Comparison of ENCODE assay signal across 2 cellular contexts in genomic region chr4:16939178-16939577, GRCh38.
TF ChIP-seq lines count a peak whose summit lies in the region.

No MANE protein-coding gene starts in this region.

TF ChIP-seq in GM23338, 12 proteins besides CTCF, POLR2A, EP300 and RAD21 (continued from another document):
- TF ChIP-seq REST (IDR thresholded peaks at IDR 0.05; ENCODE audit: unreplicated experiment) (no peak), NANOG (IDR thresholded peaks at IDR 0.05; ENCODE audit: borderline replicate concordance) (no peak), ZNF331 (CRISPR knock-in tag; IDR thresholded peaks at IDR 0.05; ENCODE audit: low read depth) (no peak), EZH2 (IDR thresholded peaks at IDR 0.05; ENCODE audit: low read depth, unreplicated experiment) (no peak), ETS1 (IDR thresholded peaks at IDR 0.05) (no peak)
- TF ChIP-seq, protein P1, sequence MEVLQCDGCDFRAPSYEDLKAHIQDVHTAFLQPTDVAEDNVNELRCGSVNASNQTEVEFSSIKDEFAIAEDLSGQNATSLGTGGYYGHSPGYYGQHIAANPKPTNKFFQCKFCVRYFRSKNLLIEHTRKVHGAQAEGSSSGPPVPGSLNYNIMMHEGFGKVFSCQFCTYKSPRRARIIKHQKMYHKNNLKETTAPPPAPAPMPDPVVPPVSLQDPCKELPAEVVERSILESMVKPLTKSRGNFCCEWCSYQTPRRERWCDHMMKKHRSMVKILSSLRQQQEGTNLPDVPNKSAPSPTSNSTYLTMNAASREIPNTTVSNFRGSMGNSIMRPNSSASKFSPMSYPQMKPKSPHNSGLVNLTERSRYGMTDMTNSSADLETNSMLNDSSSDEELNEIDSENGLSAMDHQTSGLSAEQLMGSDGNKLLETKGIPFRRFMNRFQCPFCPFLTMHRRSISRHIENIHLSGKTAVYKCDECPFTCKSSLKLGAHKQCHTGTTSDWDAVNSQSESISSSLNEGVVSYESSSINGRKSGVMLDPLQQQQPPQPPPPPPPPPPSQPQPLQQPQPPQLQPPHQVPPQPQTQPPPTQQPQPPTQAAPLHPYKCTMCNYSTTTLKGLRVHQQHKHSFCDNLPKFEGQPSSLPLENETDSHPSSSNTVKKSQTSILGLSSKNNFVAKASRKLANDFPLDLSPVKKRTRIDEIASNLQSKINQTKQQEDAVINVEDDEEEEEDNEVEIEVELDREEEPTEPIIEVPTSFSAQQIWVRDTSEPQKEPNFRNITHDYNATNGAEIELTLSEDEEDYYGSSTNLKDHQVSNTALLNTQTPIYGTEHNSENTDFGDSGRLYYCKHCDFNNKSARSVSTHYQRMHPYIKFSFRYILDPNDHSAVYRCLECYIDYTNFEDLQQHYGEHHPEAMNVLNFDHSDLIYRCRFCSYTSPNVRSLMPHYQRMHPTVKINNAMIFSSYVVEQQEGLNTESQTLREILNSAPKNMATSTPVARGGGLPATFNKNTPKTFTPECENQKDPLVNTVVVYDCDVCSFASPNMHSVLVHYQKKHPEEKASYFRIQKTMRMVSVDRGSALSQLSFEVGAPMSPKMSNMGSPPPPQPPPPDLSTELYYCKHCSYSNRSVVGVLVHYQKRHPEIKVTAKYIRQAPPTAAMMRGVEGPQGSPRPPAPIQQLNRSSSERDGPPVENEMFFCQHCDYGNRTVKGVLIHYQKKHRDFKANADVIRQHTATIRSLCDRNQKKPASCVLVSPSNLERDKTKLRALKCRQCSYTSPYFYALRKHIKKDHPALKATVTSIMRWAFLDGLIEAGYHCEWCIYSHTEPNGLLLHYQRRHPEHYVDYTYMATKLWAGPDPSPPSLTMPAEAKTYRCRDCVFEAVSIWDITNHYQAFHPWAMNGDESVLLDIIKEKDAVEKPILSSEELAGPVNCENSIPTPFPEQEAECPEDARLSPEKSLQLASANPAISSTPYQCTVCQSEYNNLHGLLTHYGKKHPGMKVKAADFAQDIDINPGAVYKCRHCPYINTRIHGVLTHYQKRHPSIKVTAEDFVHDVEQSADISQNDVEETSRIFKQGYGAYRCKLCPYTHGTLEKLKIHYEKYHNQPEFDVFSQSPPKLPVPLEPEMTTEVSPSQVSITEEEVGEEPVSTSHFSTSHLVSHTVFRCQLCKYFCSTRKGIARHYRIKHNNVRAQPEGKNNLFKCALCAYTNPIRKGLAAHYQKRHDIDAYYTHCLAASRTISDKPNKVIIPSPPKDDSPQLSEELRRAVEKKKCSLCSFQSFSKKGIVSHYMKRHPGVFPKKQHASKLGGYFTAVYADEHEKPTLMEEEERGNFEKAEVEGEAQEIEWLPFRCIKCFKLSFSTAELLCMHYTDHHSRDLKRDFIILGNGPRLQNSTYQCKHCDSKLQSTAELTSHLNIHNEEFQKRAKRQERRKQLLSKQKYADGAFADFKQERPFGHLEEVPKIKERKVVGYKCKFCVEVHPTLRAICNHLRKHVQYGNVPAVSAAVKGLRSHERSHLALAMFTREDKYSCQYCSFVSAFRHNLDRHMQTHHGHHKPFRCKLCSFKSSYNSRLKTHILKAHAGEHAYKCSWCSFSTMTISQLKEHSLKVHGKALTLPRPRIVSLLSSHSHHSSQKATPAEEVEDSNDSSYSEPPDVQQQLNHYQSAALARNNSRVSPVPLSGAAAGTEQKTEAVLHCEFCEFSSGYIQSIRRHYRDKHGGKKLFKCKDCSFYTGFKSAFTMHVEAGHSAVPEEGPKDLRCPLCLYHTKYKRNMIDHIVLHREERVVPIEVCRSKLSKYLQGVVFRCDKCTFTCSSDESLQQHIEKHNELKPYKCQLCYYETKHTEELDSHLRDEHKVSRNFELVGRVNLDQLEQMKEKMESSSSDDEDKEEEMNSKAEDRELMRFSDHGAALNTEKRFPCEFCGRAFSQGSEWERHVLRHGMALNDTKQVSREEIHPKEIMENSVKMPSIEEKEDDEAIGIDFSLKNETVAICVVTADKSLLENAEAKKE (CRISPR knock-in tag; IDR thresholded peaks at IDR 0.05): no peak

TF ChIP-seq in SK-N-SH, 30 proteins besides CTCF, POLR2A, EP300 and RAD21 (continued from another document):
- TF ChIP-seq REST (IDR thresholded peaks at IDR 0.05; ENCODE audit: low read depth, low read length): no peak
- peak; percentile 11 for TF ChIP-seq CHD2 (IDR thresholded peaks at IDR 0.05; ENCODE audit: low read length, partially characterized antibody)
- no peak for TF ChIP-seq PBX3 (IDR thresholded peaks at IDR 0.05)
- TF ChIP-seq GATA2 (CRISPR knock-in tag; IDR thresholded peaks at IDR 0.05): peak; percentile 54; the same call in 1 of the 2 replicates
- no peak for TF ChIP-seq ELF1 (IDR thresholded peaks at IDR 0.05)
- no peak for TF ChIP-seq TCF12 (IDR thresholded peaks at IDR 0.05)
- no peak for TF ChIP-seq SIN3A (IDR thresholded peaks at IDR 0.05; ENCODE audit: borderline replicate concordance, low read depth, low read length)
- TF ChIP-seq, protein P2, sequence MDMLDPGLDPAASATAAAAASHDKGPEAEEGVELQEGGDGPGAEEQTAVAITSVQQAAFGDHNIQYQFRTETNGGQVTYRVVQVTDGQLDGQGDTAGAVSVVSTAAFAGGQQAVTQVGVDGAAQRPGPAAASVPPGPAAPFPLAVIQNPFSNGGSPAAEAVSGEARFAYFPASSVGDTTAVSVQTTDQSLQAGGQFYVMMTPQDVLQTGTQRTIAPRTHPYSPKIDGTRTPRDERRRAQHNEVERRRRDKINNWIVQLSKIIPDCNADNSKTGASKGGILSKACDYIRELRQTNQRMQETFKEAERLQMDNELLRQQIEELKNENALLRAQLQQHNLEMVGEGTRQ (IDR thresholded peaks at IDR 0.05; ENCODE audit: borderline replicate concordance, low read depth, low read length): no peak
- TF ChIP-seq RCOR1 (IDR thresholded peaks at IDR 0.05; ENCODE audit: low read length): 0 out of 2 replicates have a peak, but pooled peaks have one; percentile 29
- TF ChIP-seq JUND (IDR thresholded peaks at IDR 0.05): no peak
- no peak for TF ChIP-seq TEAD4 (IDR thresholded peaks at IDR 0.05; ENCODE audit: borderline replicate concordance, insufficient read depth)
